ENCODE assay signal across 23 cellular contexts in genomic region chr5:121426153-121426552, GRCh38.
"Had no signal": no experiment of that assay in that cellular context is flagged by ENCODE, and none has a peak within 500 bp of the region (broad histone marks: within the 10 kb centered on the region; RNA-seq: fewer than 3 reads in every experiment).

No MANE protein-coding gene starts in this region.

- DNase-seq: occipital lobe; ovary; psoas muscle; right cardiac atrium; right lobe of liver; sigmoid colon; small intestine; stimulated activated CD4-positive, alpha-beta T cell treated with anti-CD3 and anti-CD28 coated beads, Interleukin-15, amount 100 ng/mL, for 24 hours; stimulated activated CD4-positive, alpha-beta T cell treated with anti-CD3 and anti-CD28 coated beads, Interleukin-2, amount 100 ng/mL, for 24 hours; stimulated activated CD4-positive, alpha-beta T cell treated with anti-CD3 and anti-CD28 coated beads, Interleukin-2, amount 100 ng/mL, for 48 hours; stimulated activated CD4-positive, alpha-beta T cell treated with anti-CD3 and anti-CD28 coated beads, Interleukin-4, amount 100 ng/mL, for 24 hours; stimulated activated naive B cell treated with anti-CD40 and anti-IgM and Interleukin-4, amounts not matched to agents 10 μg/mL and 1 μg/mL and 100 μg/mL, for 72 hours; stimulated activated naive CD4-positive, alpha-beta T cell treated with Interleukin-2 at 50 U/mL for 16 hours; stomach; thyroid gland; trophoblast cell; upper lobe of left lung had no signal

- H3K4me2 ChIP-seq: neural progenitor cell had no signal

- ATAC-seq: psoas muscle; right cardiac atrium; right lobe of liver; stimulated activated effector memory CD8-positive, alpha-beta T cell treated with anti-CD3 and anti-CD28 coated beads, Interleukin-12 subunit alpha, Interleukin-12 subunit beta, amount 100 ng/mL, for 72 hours; stimulated activated naive B cell treated with anti-CD40 and anti-IgM and Interleukin-4, amounts not matched to agents 10 μg/mL and 1 μg/mL and 100 μg/mL, for 72 hours had no signal

- H3K9me3 ChIP-seq: ovary, psoas muscle, right lobe of liver, sigmoid colon, thoracic aorta, thyroid gland, tibial nerve, upper lobe of left lung, vagina had no signal

- H3K4me3 ChIP-seq: neural progenitor cell, ovary, psoas muscle, right lobe of liver, sigmoid colon, stomach, thoracic aorta, thyroid gland, tibial nerve, upper lobe of left lung, vagina had no signal

- H2AFZ ChIP-seq: neural progenitor cell, parathyroid adenoma had no signal

- H3K27ac ChIP-seq: neural progenitor cell, ovary, parathyroid adenoma, psoas muscle, right lobe of liver, sigmoid colon, stomach, thoracic aorta, thyroid gland, tibial nerve, upper lobe of left lung, vagina had no signal

- H3K27me3 ChIP-seq: neural progenitor cell, ovary, right lobe of liver, sigmoid colon, stomach, thyroid gland, tibial nerve, upper lobe of left lung, vagina had no signal

- H3K36me3 ChIP-seq: neural progenitor cell, ovary, right lobe of liver, sigmoid colon, stomach, thoracic aorta, thyroid gland, tibial nerve, upper lobe of left lung, vagina had no signal

- H3K79me2 ChIP-seq: parathyroid adenoma had no signal

- H3K9ac ChIP-seq: neural progenitor cell, parathyroid adenoma had no signal

- H3K4me1 ChIP-seq: neural progenitor cell, parathyroid adenoma, psoas muscle, right lobe of liver, sigmoid colon, stomach, thyroid gland, tibial nerve, upper lobe of left lung, vagina had no signal
